Comparison of ENCODE assay signal across 1 cellular context in genomic region chrX:48468247-48468671, GRCh38.
TF ChIP-seq lines count a peak whose summit lies in the region.

No MANE protein-coding gene starts in this region.

TF ChIP-seq in GM12878, 131 proteins besides CTCF, POLR2A, EP300 and RAD21:
- peak; percentile 51 for TF ChIP-seq USF1 (IDR thresholded peaks at IDR 0.05; ENCODE audit: borderline replicate concordance, extremely low read length, insufficient read depth, low read depth, low read length)
- 0 out of 2 replicates have a peak, but pooled peaks have one; percentile 43 for TF ChIP-seq MAX (IDR thresholded peaks at IDR 0.05; ENCODE audit: low read depth, low read length)
- no peak for TF ChIP-seq KLF5 (IDR thresholded peaks at IDR 0.05; ENCODE audit: partially characterized antibody)
- TF ChIP-seq BHLHE40 (IDR thresholded peaks at IDR 0.05; ENCODE audit: borderline replicate concordance in 1 of 2, low read depth in 2 of 2, low read length in 1 of 2): no peak
- TF ChIP-seq MYC (IDR thresholded peaks at IDR 0.05; ENCODE audit: insufficient read depth, insufficient read length, insufficient replicate concordance, low read length, severe bottlenecking): peak; percentile 82
- TF ChIP-seq MXI1 (IDR thresholded peaks at IDR 0.05; ENCODE audit: low read depth, low read length): peak; percentile 54; the same call in 1 of the 2 replicates
TF ChIP-seq in GM12878: peak in this region for 4.
